ENCODE assay signal across 9 cellular contexts in genomic region chr19:48481191-48481500, GRCh38. TPM values are rescaled to one million over a fixed set of nuclear protein-coding genes. Genes with fewer than 3 reads are reported as not detected.
DNase-seq lines count a peak whose midpoint lies in the region; ATAC-seq and TF ChIP-seq lines count a peak whose summit lies in the region.
"Had no signal": no experiment of that assay in that cellular context is flagged by ENCODE, and none has a peak within 500 bp of the region (broad histone marks: within the 10 kb centered on the region; RNA-seq: fewer than 3 reads in every experiment).

No MANE protein-coding gene starts in this region.

- DNase-seq in EH (ENCODE audit: low read depth) (peak; percentile 55), H9 (no peak), Kasumi-1 (lab: John Stamatoyannopoulos, UW) (no peak)
- no peak for DNase-seq in activated CD8-positive, alpha-beta T cell treated with anti-CD3 and anti-CD28 coated beads for 36 hours
- DNase-seq in effector CD8-positive, alpha-beta T cell (lab: John Stamatoyannopoulos, UW): no peak
- DNase-seq: NCI-H1417 treated with DMSO at 0.1 percent for 48 hours had no signal

- H3K23ac ChIP-seq in H9 (ENCODE audit: insufficient read length, low read depth, low read length): no peak overlapping the region

- H4K5ac ChIP-seq in H9 (ENCODE audit: insufficient read length, low read depth, low read length): no peak overlapping the region

- POLR2A ChIA-PET in activated CD8-positive, alpha-beta T cell treated with anti-CD3 and anti-CD28 coated beads for 36 hours (lab: Charles Lee): interaction anchor here (0.9 to 3.0 kb wide), 7 partner anchors 8 to 137 kb away, joined by 3 to 11 read pairs (median 3); partner anchors contain the start of genes GRWD1, RPL18, SPHK2 and SYNGR4

- no peak for TF ChIP-seq CTCF in activated CD8-positive, alpha-beta T cell treated with anti-CD3 and anti-CD28 coated beads for 36 hours (IDR thresholded peaks at IDR 0.05)
- TF ChIP-seq CTCF in gastroesophageal sphincter (IDR thresholded peaks at IDR 0.05) (no peak), H9 (conservative IDR thresholded peaks at IDR 0.05) (no peak)

- H3K56ac ChIP-seq in H9 (ENCODE audit: insufficient read length, low read depth, low read length): no peak overlapping the region

- intact Hi-C loops in activated CD8-positive, alpha-beta T cell treated with anti-CD3 and anti-CD28 coated beads for 36 hours (cut with micrococcal nuclease): no loop called here

- H3K9me3 ChIP-seq in gastroesophageal sphincter (no peaks in the 10 kb centered on the region), skeletal muscle satellite cell (replicated peaks; ENCODE audit: low read length) (no peaks in the 10 kb centered on the region), H9 (ENCODE audit: control insufficient read depth, low read depth, low read length) (no peaks in the 10 kb centered on the region)

- H2BK120ac ChIP-seq in H9 (ENCODE audit: low read depth, low read length, poor library complexity, severe bottlenecking): no peak overlapping the region

- CTCF ChIA-PET in activated CD8-positive, alpha-beta T cell treated with anti-CD3 and anti-CD28 coated beads for 36 hours (lab: Charles Lee): interaction anchor here (0.7 to 3.2 kb wide), 7 partner anchors 8 to 103 kb away, joined by 3 to 47 read pairs (median 3); partner anchors contain the start of gene KDELR1

- H2BK15ac ChIP-seq in H9 (ENCODE audit: low read depth, low read length): no peak overlapping the region

- no peak overlapping the region for H2BK20ac ChIP-seq in H9 (ENCODE audit: low read depth, low read length, poor library complexity, severe bottlenecking)

- H2BK12ac ChIP-seq in H9 (ENCODE audit: insufficient read length, low read depth, low read length): no peak overlapping the region

- H2AFZ ChIP-seq in H9 (ENCODE audit: low read length): no peak overlapping the region

- no peaks in the 10 kb centered on the region for H3K79me2 ChIP-seq in H9 (ENCODE audit: insufficient read depth, low read length)

- TF ChIP-seq POLR2A in gastroesophageal sphincter (IDR thresholded peaks at IDR 0.05): no peak

- no peak overlapping the region for H3K18ac ChIP-seq in H9 (ENCODE audit: insufficient read length, low read depth, low read length)

- H3K27ac ChIP-seq in gastroesophageal sphincter: peak overlapping the region; percentile 45 to 95 (median 90)
- H3K27ac ChIP-seq in H9 (ENCODE audit: insufficient read length, low read depth, low read length): no peak overlapping the region

- H3K27ac Mint-ChIP-seq in activated CD8-positive, alpha-beta T cell treated with anti-CD3 and anti-CD28 coated beads for 36 hours: peak overlapping the region; percentile 75
- H3K27ac Mint-ChIP-seq in H9: peak overlapping the region in 1 of 3 experiments; percentile 84; a peak in 1 of 7 replicates

- 0 to 31% methylated on average over 1 to 11 of the region's 11 CpGs for WGBS in gastroesophageal sphincter (ENCODE audit: low coverage in 1 of 2), 2 donors
- no CpG with 5 or more reads among the region's 11 CpGs for WGBS in H9 (ENCODE audit: extremely low coverage, insufficient read length, low lambda C conversion rate)

- H3K27me3 ChIP-seq in gastroesophageal sphincter (no peaks in the 10 kb centered on the region), skeletal muscle satellite cell (ENCODE audit: control insufficient read depth, insufficient read depth, low read length) (no peaks in the 10 kb centered on the region), H9 (ENCODE audit: insufficient read depth, low read length) (no peaks in the 10 kb centered on the region)

- no peak overlapping the region for H4K8ac ChIP-seq in H9 (replicated peaks; ENCODE audit: insufficient read length, low read depth, low read length)

- no peaks in the 10 kb centered on the region for H3K23me2 ChIP-seq in H9 (ENCODE audit: insufficient read length, low read depth, low read length, poor library complexity, severe bottlenecking)

- TF ChIP-seq EP300 in gastroesophageal sphincter (IDR thresholded peaks at IDR 0.05): no peak

- H4K20me1 ChIP-seq in H9 (ENCODE audit: control insufficient read depth, insufficient read depth, insufficient read length): no peaks in the 10 kb centered on the region

- H3K36me3 ChIP-seq in gastroesophageal sphincter (peaks cover 0 to 34% of the 10 kb centered on the region in 2 donors), skeletal muscle satellite cell (ENCODE audit: insufficient read depth, low read length) (peaks cover 33% of the 10 kb centered on the region)

- H3K4me2 ChIP-seq in skeletal muscle satellite cell (ENCODE audit: low read length) (peak overlapping the region; percentile 81), H9 (ENCODE audit: insufficient read depth, insufficient read length, low read length) (no peak overlapping the region)

- peaks cover 23% of the 10 kb centered on the region for H3K4me1 Mint-ChIP-seq in activated CD8-positive, alpha-beta T cell treated with anti-CD3 and anti-CD28 coated beads for 36 hours (ENCODE audit: low read depth)
- peaks cover 3 to 13% of the 10 kb centered on the region in 2 experiments; a peak in 3 of 4 replicates for H3K4me1 Mint-ChIP-seq in H9

- no peak overlapping the region for H3T11ph ChIP-seq in H9 (ENCODE audit: low read length)

- H3K4me3 ChIP-seq in gastroesophageal sphincter (peak overlapping the region; percentile 39 to 67), skeletal muscle satellite cell (ENCODE audit: low read length) (peak overlapping the region; percentile 58)

- no peak overlapping the region for H2BK5ac ChIP-seq in H9 (ENCODE audit: insufficient read length, low read length)

- H3K4me1 ChIP-seq in gastroesophageal sphincter (peaks cover 0 to 29% (median 3%) of the 10 kb centered on the region in 3 donors), skeletal muscle satellite cell (ENCODE audit: control insufficient read depth, insufficient read depth, low read length) (peaks cover 25% of the 10 kb centered on the region), H9 (ENCODE audit: insufficient read depth, low read length) (no peaks in the 10 kb centered on the region)

- no peak overlapping the region for H3K4ac ChIP-seq in H9 (ENCODE audit: low read depth, low read length)

- no peak overlapping the region for H3K14ac ChIP-seq in H9 (ENCODE audit: insufficient read depth, low read length)

- H3K9me3 Mint-ChIP-seq in activated CD8-positive, alpha-beta T cell treated with anti-CD3 and anti-CD28 coated beads for 36 hours: no peaks in the 10 kb centered on the region
- H3K9me3 Mint-ChIP-seq in H9: no peaks in the 10 kb centered on the region

- H3K4me3 Mint-ChIP-seq in activated CD8-positive, alpha-beta T cell treated with anti-CD3 and anti-CD28 coated beads for 36 hours: peak overlapping the region; percentile 77
- H3K4me3 Mint-ChIP-seq in H9: 0 out of 5 replicates have a peak overlapping the region, but pooled peaks of 1 of the 2 experiments have one; percentile 26

- no peak overlapping the region for H2AK5ac ChIP-seq in H9 (ENCODE audit: insufficient read length, low read length)

- ATAC-seq in activated CD8-positive, alpha-beta T cell treated with anti-CD3 and anti-CD28 coated beads for 36 hours: no peak
- ATAC-seq in gastroesophageal sphincter: peak; percentile 7
- ATAC-seq in HG03025 (IDR thresholded peaks at IDR 0.05; ENCODE audit: low FRiP score, unreplicated experiment): no peak

- no peaks in the 10 kb centered on the region for H3K79me1 ChIP-seq in H9 (ENCODE audit: insufficient read depth, low read depth, low read length, poor library complexity, severe bottlenecking)

- H3K36me3 Mint-ChIP-seq in activated CD8-positive, alpha-beta T cell treated with anti-CD3 and anti-CD28 coated beads for 36 hours (ENCODE audit: low read depth): peaks cover 2% of the 10 kb centered on the region
- H3K36me3 Mint-ChIP-seq in H9 (ENCODE audit: insufficient read depth in 1 of 3, low read depth in 3 of 3): peaks cover 14 to 56% (median 40%) of the 10 kb centered on the region in 3 experiments

- H3K9ac ChIP-seq in skeletal muscle satellite cell (ENCODE audit: low read depth, low read length): peak overlapping the region; percentile 52
- no peak overlapping the region for H3K9ac ChIP-seq in H9 (ENCODE audit: extremely low read depth, insufficient read length, low read length)

- no peak overlapping the region for H4K91ac ChIP-seq in H9 (ENCODE audit: insufficient read length, low read depth, low read length)

- no peaks in the 10 kb centered on the region for H3K27me3 Mint-ChIP-seq in activated CD8-positive, alpha-beta T cell treated with anti-CD3 and anti-CD28 coated beads for 36 hours
- peaks cover 4% of the 10 kb centered on the region for H3K27me3 Mint-ChIP-seq in H9 (ENCODE audit: low read depth)

RNA-seq across cellular contexts. Expression of gene CYTH2, which starts 12.0 kb away (rescaled TPM):
- 10 to 100 TPM; 23.8 to 24.5 TPM for total RNA-seq in activated CD8-positive, alpha-beta T cell treated with anti-CD3 and anti-CD28 coated beads for 36 hours
- total RNA-seq in gastroesophageal sphincter (10 to 100 TPM; 28.6 to 56.7 (median 47.0) TPM), H9 (2021) (97.1 and 103 TPM in 2 replicates)
- 21.5 and 23.8 TPM in 2 replicates for total RNA-seq in skeletal muscle satellite cell (2012; rRNA removed)

RNA-seq across cellular contexts. Expression of gene KCNJ14, which starts 25.8 kb away (rescaled TPM):
- 1 to 10 TPM; 1.3 to 1.5 TPM for total RNA-seq in activated CD8-positive, alpha-beta T cell treated with anti-CD3 and anti-CD28 coated beads for 36 hours
- total RNA-seq in gastroesophageal sphincter (under 1 TPM in 3 of 4 donors, not detected in 1; 0.16 to 0.42 (median 0.27) TPM), H9 (2021) (1.1 and 1.2 TPM in 2 replicates)
- 0.44 and 0.76 TPM in 2 replicates for total RNA-seq in skeletal muscle satellite cell (2012; rRNA removed)

RNA-seq across cellular contexts. Expression of gene LMTK3, which starts 30.5 kb away (rescaled TPM):
- 1 to 10 TPM; 3.4 to 4.0 TPM for total RNA-seq in activated CD8-positive, alpha-beta T cell treated with anti-CD3 and anti-CD28 coated beads for 36 hours
- total RNA-seq in gastroesophageal sphincter: 1 to 10 TPM in 1 of 4 donors, under 1 TPM in 3; 0.13 to 1.2 (median 0.30) TPM
- total RNA-seq in skeletal muscle satellite cell (2012; rRNA removed): 0.22 and 0.51 TPM in 2 replicates
- total RNA-seq in H9 (2021): 14.4 and 15.2 TPM in 2 replicates

RNA-seq across cellular contexts. Expression of gene GRWD1, which starts 35.4 kb away (rescaled TPM):
- total RNA-seq in activated CD8-positive, alpha-beta T cell treated with anti-CD3 and anti-CD28 coated beads for 36 hours: 10 to 100 TPM; 49.4 to 50.1 TPM
- total RNA-seq in gastroesophageal sphincter: 10 to 100 TPM; 28.9 to 33.1 (median 32.7) TPM
- total RNA-seq in skeletal muscle satellite cell (2012; rRNA removed): 50.0 and 55.8 TPM in 2 replicates
- total RNA-seq in H9 (2021): 92.0 and 94.6 TPM in 2 replicates
